In genomic region chr1:229433364-229434004, GRCh38 we compare ENCODE assay signal across 19 cellular contexts. TPM values are rescaled to one million over a fixed set of nuclear protein-coding genes. Genes with fewer than 3 reads are reported as not detected.
A peak's percentile ranks its signal among the peaks of the same experiment; 100 is the strongest.
DNase-seq lines count a peak whose midpoint lies in the region; ATAC-seq, FAIRE-seq and TF ChIP-seq lines count a peak whose summit lies in the region.
"Had no signal": no experiment of that assay in that cellular context is flagged by ENCODE, and none has a peak within 500 bp of the region (broad histone marks: within the 10 kb centered on the region; RNA-seq: fewer than 3 reads in every experiment).

No MANE protein-coding gene starts in this region.

- H3K9me3 ChIP-seq in ES-I3 (ENCODE audit: control insufficient read depth, insufficient read depth, low read length) (no peaks in the 10 kb centered on the region), HUES64 (ENCODE audit: insufficient read depth, low read depth, low read length) (no peaks in the 10 kb centered on the region), iPS-15b (ENCODE audit: control insufficient read depth, insufficient read depth, low read length) (no peaks in the 10 kb centered on the region), psoas muscle (no peaks in the 10 kb centered on the region), kidney (ENCODE audit: control insufficient read depth in 1 of 2, low read length in 2 of 2) (no peaks in the 10 kb centered on the region)
- H3K9me3 ChIP-seq: colonic mucosa, gastroesophageal sphincter, neutrophil, right lobe of liver had no signal

- 64% methylated on average over 19 of the region's 19 CpGs for WGBS in HUES64
- 10 to 21% (median 14%) methylated on average over 19 of the region's 19 CpGs for WGBS in psoas muscle, 3 donors

- H3K4me1 ChIP-seq in ES-I3 (ENCODE audit: insufficient read depth, low read length) (no peaks in the 10 kb centered on the region; the same call in 1 of the 2 replicates), HUES64 (ENCODE audit: insufficient read depth, low read length) (peaks cover 6% of the 10 kb centered on the region), iPS-15b (ENCODE audit: control insufficient read depth, insufficient read depth, low read length) (no peaks in the 10 kb centered on the region), psoas muscle (peaks cover 37% of the 10 kb centered on the region), kidney (ENCODE audit: control insufficient read depth in 1 of 2, insufficient read depth in 1 of 2, low read depth in 1 of 2, low read length in 2 of 2) (peaks cover 0 to 4% of the 10 kb centered on the region in 2 donors)

- H3K27me3 ChIP-seq in HUES64 (ENCODE audit: insufficient read depth, low read length) (peaks cover 79% of the 10 kb centered on the region), iPS-15b (ENCODE audit: control insufficient read depth, insufficient read depth, low read length) (peaks cover 24% of the 10 kb centered on the region), psoas muscle (ENCODE audit: insufficient read depth in 3 of 3, low read length in 2 of 3) (peaks cover 0 to 20% (median 0%) of the 10 kb centered on the region in 3 donors)

- H3K9ac ChIP-seq in ES-I3 (ENCODE audit: low read depth, low read length) = peak overlapping the region; percentile 53; the same call in 1 of the 2 replicates
- H3K9ac ChIP-seq in HUES64 (ENCODE audit: low read depth, low read length) = no peak overlapping the region
- H3K9ac ChIP-seq in iPS-15b (ENCODE audit: low read depth, low read length) = no peak overlapping the region
- H3K9ac ChIP-seq in kidney (ENCODE audit: low read length in 2 of 2) = no peak overlapping the region

- peak in 1 of 2 donors; percentile 59 for DNase-seq in psoas muscle
- DNase-seq in medulla oblongata (ENCODE audit: extremely low spot score) = no peak
- DNase-seq in stimulated activated CD4-positive, alpha-beta T cell treated with anti-CD3 and anti-CD28 coated beads, Interleukin-12 subunit alpha, Interleukin-12 subunit beta, amount 100 ng/mL, for 4 hours = no peak
- no peak for DNase-seq in kidney
- DNase-seq: activated CD8-positive, alpha-beta memory T cell treated with anti-CD3 and anti-CD28 coated beads, Interleukin-2, amount 50 U/mL, for 4 hours; colonic mucosa; NCI-H2081 treated with DMSO at 0.1 percent for 48 hours; NCI-H526 treated with DMSO at 0.1 percent for 48 hours; right lobe of liver; stimulated activated CD4-positive, alpha-beta T cell treated with anti-CD3 and anti-CD28 coated beads, Interleukin-4, amount 100 ng/mL, for 1 hour; T1000 had no signal

- H3K27ac ChIP-seq in HUES64 (ENCODE audit: low read depth, low read length) = no peak overlapping the region
- H3K27ac ChIP-seq in psoas muscle = peak overlapping the region; percentile 97
- H3K27ac ChIP-seq in kidney (ENCODE audit: low read depth in 2 of 2, low read length in 2 of 2) = no peak overlapping the region
- H3K27ac ChIP-seq: colonic mucosa, gastroesophageal sphincter, neutrophil, right lobe of liver, SK-N-MC had no signal

- intact Hi-C loops in psoas muscle (cut with DNase I) = loop anchor here in 1 of 2 donors (10.0 kb wide), 1 partner anchor 191 kb away; the partner anchor contains the start of genes TAF5L and URB2
- intact Hi-C loops in kidney (cut with DNase I) = no loop called here

- ATAC-seq in psoas muscle = peak in 2 of 4 donors; percentile 7 to 31
- ATAC-seq: gastroesophageal sphincter, K562 had no signal

- FAIRE-seq in kidney (lab: Jason Lieb, UNC) = no peak
- FAIRE-seq: K562 had no signal

- H3K4me3 ChIP-seq in HUES64 (ENCODE audit: low read length) (peak overlapping the region; percentile 60), iPS-15b (ENCODE audit: low read depth, low read length) (peak overlapping the region; percentile 66), psoas muscle (peak overlapping the region; percentile 70), kidney (ENCODE audit: low read length in 2 of 2) (no peak overlapping the region)
- H3K4me3 ChIP-seq: colonic mucosa, K562, right lobe of liver, SK-N-MC had no signal

- TF ChIP-seq CTCF in psoas muscle (IDR thresholded peaks at IDR 0.05) = no peak
- TF ChIP-seq CTCF in kidney (IDR thresholded peaks at IDR 0.05; ENCODE audit: borderline replicate concordance, extremely low read depth, insufficient read depth) = no peak

- H3K36me3 ChIP-seq in ES-I3 (ENCODE audit: insufficient read depth, low read length) (no peaks in the 10 kb centered on the region), HUES64 (ENCODE audit: insufficient read depth, low read length) (no peaks in the 10 kb centered on the region), iPS-15b (ENCODE audit: control insufficient read depth, insufficient read depth, low read length) (no peaks in the 10 kb centered on the region), psoas muscle (ENCODE audit: insufficient read depth in 1 of 2, low read depth in 1 of 2) (peaks cover 0 to 4% of the 10 kb centered on the region in 2 donors), kidney (ENCODE audit: control insufficient read depth in 1 of 2, insufficient read depth in 2 of 2, low read length in 2 of 2) (no peaks in the 10 kb centered on the region)
- H3K36me3 ChIP-seq: colonic mucosa, gastroesophageal sphincter, neutrophil, right lobe of liver had no signal

RNA-seq across cellular contexts. Expression of gene ACTA1, which starts 0.4 kb away (rescaled TPM):
- 12.2 TPM for polyA plus RNA-seq in HUES64 (2013, experiment 1 of 2)
- 8.6 TPM for polyA plus RNA-seq in HUES64 (2013, experiment 2 of 2)
- total RNA-seq in psoas muscle (over 10,000 TPM in 3 of 4 donors, 1,000 to 10,000 TPM in 1; 8,109 to 28,566 (median 18,858) TPM), kidney (not detected)
- polyA plus RNA-seq in psoas muscle (over 10,000 TPM; 11,314 to 26,656 (median 13,405) TPM), kidney (ENCODE audit: insufficient read depth, low read depth, low replicate concordance) (1.2 TPM)
- total RNA-seq: B cell had no signal

Comparison
In these comparisons a context has a peak if more than half of its experiments do, and no peak if none do; other contexts are left out.
1. H3K4me3 ChIP-seq: peak in HUES64 (single experiment), iPS-15b (single experiment) and psoas muscle (single experiment); none in kidney (0 of 2).
2. RNA of gene ACTA1, which starts 0.4 kb away (total RNA-seq): 8,109 to 28,566 TPM in psoas muscle; not detected in kidney (single experiment); every median in the first group is over 1,000 times any median in the second.